In genomic region chr1:150363426-150364230, GRCh38 we compare ENCODE assay signal across 8 cellular contexts. TPM values are rescaled to one million over a fixed set of nuclear protein-coding genes. Genes with fewer than 3 reads are reported as not detected.
DNase-seq lines count a peak whose midpoint lies in the region; ATAC-seq and TF ChIP-seq lines count a peak whose summit lies in the region.

TSS of gene RPRD2 (plus strand) at chr1:150364147. CDS start at chr1:150364715, 568 bp downstream.

- peaks cover 10% of the 10 kb centered on the region for H3K4me1 ChIP-seq in RWPE2 (ENCODE audit: insufficient read depth, poor library complexity, severe bottlenecking)

- intact Hi-C loops in activated T-helper 2 cell treated with anti-CD3 and anti-CD28 coated beads, Interferon-gamma antibody, Interleukin-2, Interleukin-4, amounts not matched to agents 10 μg/mL and 5 μg/mL and 100 μg/mL, durations not matched to agents 14 hours and 24 hours and 36 hours (cut with micrococcal nuclease), result loop anchor here (1.0 to 10.0 kb wide), 5 partner anchors 42 to 261 kb away; partner anchors contain the start of genes APH1A, ENSA, MCL1 and PRPF3

- no peaks in the 10 kb centered on the region for H3K27me3 Mint-ChIP-seq in activated T-helper 2 cell treated with anti-CD3 and anti-CD28 coated beads, Interferon-gamma antibody, Interleukin-2, Interleukin-4, amounts not matched to agents 10 μg/mL and 5 μg/mL and 100 μg/mL, durations not matched to agents 14 hours and 24 hours and 36 hours (ENCODE audit: low read depth)
- no peaks in the 10 kb centered on the region for H3K27me3 Mint-ChIP-seq in naive thymus-derived CD8-positive, alpha-beta T cell

- POLR2A ChIA-PET in naive thymus-derived CD8-positive, alpha-beta T cell (lab: Charles Lee), result interaction anchor here (0.6 to 3.4 kb wide), 51 partner anchors 8 to 794 kb away, joined by 3 to 39 read pairs (median 5); partner anchors contain the start of genes ANP32E, APH1A, CDC42SE1 and CIART

- H3K4me1 Mint-ChIP-seq in activated T-helper 2 cell treated with anti-CD3 and anti-CD28 coated beads, Interferon-gamma antibody, Interleukin-2, Interleukin-4, amounts not matched to agents 10 μg/mL and 5 μg/mL and 100 μg/mL, durations not matched to agents 14 hours and 24 hours and 36 hours (ENCODE audit: low read depth), result peaks cover 23% of the 10 kb centered on the region
- H3K4me1 Mint-ChIP-seq in naive thymus-derived CD8-positive, alpha-beta T cell, result peaks cover 16 to 34% (median 31%) of the 10 kb centered on the region in 4 donors

- H3K36me3 ChIP-seq in RWPE2 (ENCODE audit: low read depth), result no peaks in the 10 kb centered on the region

- peak within 1 kb of the TSS; percentile 99 for H3K27ac Mint-ChIP-seq in activated T-helper 2 cell treated with anti-CD3 and anti-CD28 coated beads, Interferon-gamma antibody, Interleukin-2, Interleukin-4, amounts not matched to agents 10 μg/mL and 5 μg/mL and 100 μg/mL, durations not matched to agents 14 hours and 24 hours and 36 hours
- H3K27ac Mint-ChIP-seq in naive thymus-derived CD8-positive, alpha-beta T cell, result peak within 1 kb of the TSS; percentile 95 to 100 (median 98)

- H3K4me3 Mint-ChIP-seq in activated T-helper 2 cell treated with anti-CD3 and anti-CD28 coated beads, Interferon-gamma antibody, Interleukin-2, Interleukin-4, amounts not matched to agents 10 μg/mL and 5 μg/mL and 100 μg/mL, durations not matched to agents 14 hours and 24 hours and 36 hours (ENCODE audit: low read depth), result peak within 1 kb of the TSS; percentile 93
- peak within 1 kb of the TSS; percentile 86 to 100 (median 98) for H3K4me3 Mint-ChIP-seq in naive thymus-derived CD8-positive, alpha-beta T cell

- H3K36me3 Mint-ChIP-seq in activated T-helper 2 cell treated with anti-CD3 and anti-CD28 coated beads, Interferon-gamma antibody, Interleukin-2, Interleukin-4, amounts not matched to agents 10 μg/mL and 5 μg/mL and 100 μg/mL, durations not matched to agents 14 hours and 24 hours and 36 hours (ENCODE audit: low read depth), result peaks cover 23% of the 10 kb centered on the region
- H3K36me3 Mint-ChIP-seq in naive thymus-derived CD8-positive, alpha-beta T cell, result peaks cover 0 to 6% (median 0%) of the 10 kb centered on the region in 3 donors

- H3K4me3 ChIP-seq in RWPE2 (ENCODE audit: severe bottlenecking), result peak within 1 kb of the TSS; percentile 47
- H3K4me3 ChIP-seq in fibroblast of mammary gland (ENCODE audit: control insufficient read depth, low read depth, low read length), result peak within 1 kb of the TSS; percentile 76

- H3K27ac ChIP-seq in RWPE2 (ENCODE audit: poor library complexity, severe bottlenecking), result peak within 1 kb of the TSS; percentile 90

- no peaks in the 10 kb centered on the region for H3K9me3 Mint-ChIP-seq in activated T-helper 2 cell treated with anti-CD3 and anti-CD28 coated beads, Interferon-gamma antibody, Interleukin-2, Interleukin-4, amounts not matched to agents 10 μg/mL and 5 μg/mL and 100 μg/mL, durations not matched to agents 14 hours and 24 hours and 36 hours
- no peaks in the 10 kb centered on the region for H3K9me3 Mint-ChIP-seq in naive thymus-derived CD8-positive, alpha-beta T cell

- DNase-seq in EL, result peak; percentile 100
- peak; percentile 99 for DNase-seq in H4 (ENCODE audit: low spot score)
- DNase-seq in LoVo (ENCODE audit: low spot score), result peak; percentile 98
- DNase-seq in RWPE2 (ENCODE audit: low spot score), result peak; percentile 99
- peak; percentile 99 for DNase-seq in activated T-helper 2 cell treated with anti-CD3 and anti-CD28 coated beads, Interferon-gamma antibody, Interleukin-2, Interleukin-4, amounts not matched to agents 10 μg/mL and 5 μg/mL and 100 μg/mL, durations not matched to agents 14 hours and 24 hours and 36 hours (ENCODE audit: low spot score)
- DNase-seq in fibroblast of mammary gland (ENCODE audit: low read depth), result peak; percentile 99
- DNase-seq in naive thymus-derived CD8-positive, alpha-beta T cell, result peak; percentile 94 to 100 (median 100)
- peak; percentile 94 to 100 (median 99) for DNase-seq in stimulated activated naive CD4-positive, alpha-beta T cell (lab: John Stamatoyannopoulos, UW)

- H3K27me3 ChIP-seq in RWPE2 (ENCODE audit: insufficient read depth, poor library complexity, severe bottlenecking), result no peaks in the 10 kb centered on the region

- no peaks in the 10 kb centered on the region for H3K9me3 ChIP-seq in RWPE2 (ENCODE audit: severe bottlenecking)

- peak; percentile 89 for ATAC-seq in RWPE2 (ENCODE audit: low read depth)
- ATAC-seq in naive thymus-derived CD8-positive, alpha-beta T cell, result peak; percentile 89 to 92

- TF ChIP-seq CTCF in RWPE2 (IDR thresholded peaks at IDR 0.05; ENCODE audit: poor library complexity, severe bottlenecking), result no peak
- no peak for TF ChIP-seq CTCF in fibroblast of mammary gland (conservative IDR thresholded peaks at IDR 0.05; ENCODE audit: control insufficient read depth, insufficient read depth, low read depth, low read length)

RNA-seq across cellular contexts. Expression of gene RPRD2, which starts in this region (rescaled TPM):
- total RNA-seq in H4 (2014; rRNA removed; shearing (Covaris generic)), result 9.3 and 10.2 TPM in 2 replicates
- total RNA-seq in activated T-helper 2 cell treated with anti-CD3 and anti-CD28 coated beads, Interferon-gamma antibody, Interleukin-2, Interleukin-4, amounts not matched to agents 10 μg/mL and 5 μg/mL and 100 μg/mL, durations not matched to agents 14 hours and 24 hours and 36 hours, result 21.9 and 22.8 TPM in 2 replicates
- 10 to 100 TPM; 64.1 to 65.1 TPM for total RNA-seq in naive thymus-derived CD8-positive, alpha-beta T cell
- 10 to 100 TPM; 22.5 to 40.5 (median 31.6) TPM for polyA plus RNA-seq in naive thymus-derived CD8-positive, alpha-beta T cell

Comparison
In these comparisons a context has a peak if more than half of its experiments do, and no peak if none do; other contexts are left out.
1. Peak in every context shown above with its lines: DNase-seq, ATAC-seq, H3K4me3 ChIP-seq and H3K27ac ChIP-seq.